Comparison of ENCODE assay signal across 21 cellular contexts in the genomic region with DNA sequence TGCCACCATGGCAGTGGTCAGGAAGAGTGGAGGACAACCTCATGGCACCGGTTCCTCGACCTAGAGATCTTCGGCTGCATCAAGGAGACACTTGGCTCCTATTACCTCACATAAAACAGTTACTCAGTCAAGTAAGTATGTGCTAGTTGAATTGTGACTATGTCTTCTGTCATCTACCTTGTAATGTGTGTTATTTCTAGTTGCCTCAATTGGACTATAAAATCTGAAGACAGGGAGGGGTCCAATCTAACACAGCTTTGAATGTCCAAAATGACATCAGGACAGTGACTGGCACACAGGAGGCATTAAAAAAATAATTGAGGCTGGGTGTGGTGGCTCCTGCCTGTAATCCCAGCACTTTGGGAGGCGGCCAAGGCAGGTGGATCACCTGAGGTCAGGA. TPM values are rescaled to one million over a fixed set of nuclear protein-coding genes. Genes with fewer than 3 reads are reported as not detected.
DNase-seq lines count a peak whose midpoint lies in the region; ATAC-seq and TF ChIP-seq lines count a peak whose summit lies in the region.
"Had no signal": no experiment of that assay in that cellular context is flagged by ENCODE, and none has a peak within 500 bp of the region (broad histone marks: within the 10 kb centered on the region; RNA-seq: fewer than 3 reads in every experiment).

No MANE protein-coding gene starts in this region.

- H3K4me1 ChIP-seq in mucosa of descending colon (ENCODE audit: low read depth): peaks cover 4% of the 10 kb centered on the region
- H3K4me1 ChIP-seq: HAP-1, Peyer's patch had no signal

- H3K27ac Mint-ChIP-seq in activated naive CD4-positive, alpha-beta T cell treated with anti-CD3 and anti-CD28 coated beads, Interleukin-2, amount 50 U/mL, for 72 hours: peak overlapping the region; percentile 14 to 47
- peak overlapping the region; percentile 67 for H3K27ac Mint-ChIP-seq in activated T-helper 17 cell treated with anti-CD3 and anti-CD28 coated beads, Interleukin-2, amount 50 U/mL, for 72 hours

- H3K4me1 Mint-ChIP-seq in activated T-helper 17 cell treated with anti-CD3 and anti-CD28 coated beads, Interleukin-2, amount 50 U/mL, for 72 hours: peaks cover 16% of the 10 kb centered on the region

- H3K36me3 ChIP-seq in mucosa of descending colon (ENCODE audit: low read depth): no peaks in the 10 kb centered on the region
- H3K36me3 ChIP-seq: MG63 had no signal

- H3K4me3 Mint-ChIP-seq in activated T-helper 17 cell treated with anti-CD3 and anti-CD28 coated beads, Interleukin-2, amount 50 U/mL, for 72 hours: no peak overlapping the region

- intact Hi-C loops in mucosa of descending colon (cut with DNase I, micrococcal nuclease): no loop called here

- no peaks in the 10 kb centered on the region for H3K9me3 Mint-ChIP-seq in activated naive CD4-positive, alpha-beta T cell treated with anti-CD3 and anti-CD28 coated beads, Interleukin-2, amount 50 U/mL, for 72 hours
- H3K9me3 Mint-ChIP-seq in activated T-helper 17 cell treated with anti-CD3 and anti-CD28 coated beads, Interleukin-2, amount 50 U/mL, for 72 hours: no peaks in the 10 kb centered on the region

- H3K9me3 ChIP-seq in mucosa of descending colon: no peaks in the 10 kb centered on the region
- H3K9me3 ChIP-seq: BLaER1 treated with 17β-estradiol and CSF1 and Interleukin-3, amounts not matched to agents 10 nM and 100 nM; HAP-1; MG63; Peyer's patch had no signal

- no peak for TF ChIP-seq CTCF in mucosa of descending colon (IDR thresholded peaks at IDR 0.05)

- H3K27me3 Mint-ChIP-seq in activated T-helper 17 cell treated with anti-CD3 and anti-CD28 coated beads, Interleukin-2, amount 50 U/mL, for 72 hours: no peaks in the 10 kb centered on the region

- ATAC-seq in activated naive CD4-positive, alpha-beta T cell treated with anti-CD3 and anti-CD28 coated beads, Interleukin-2, amount 50 U/mL, for 72 hours: no peak
- no peak for ATAC-seq in activated T-helper 17 cell treated with anti-CD3 and anti-CD28 coated beads, Interleukin-2, amount 50 U/mL, for 72 hours (replicated peaks)
- ATAC-seq in mucosa of descending colon: peak; percentile 75
- no peak for ATAC-seq in HG02870 (IDR thresholded peaks at IDR 0.05; ENCODE audit: unreplicated experiment)
- ATAC-seq in HG02759 (IDR thresholded peaks at IDR 0.05; ENCODE audit: unreplicated experiment): no peak

- peaks cover 5 to 7% of the 10 kb centered on the region in 2 donors for H3K36me3 Mint-ChIP-seq in activated naive CD4-positive, alpha-beta T cell treated with anti-CD3 and anti-CD28 coated beads, Interleukin-2, amount 50 U/mL, for 72 hours
- peaks cover 25% of the 10 kb centered on the region for H3K36me3 Mint-ChIP-seq in activated T-helper 17 cell treated with anti-CD3 and anti-CD28 coated beads, Interleukin-2, amount 50 U/mL, for 72 hours (ENCODE audit: low read depth)

- no peak overlapping the region for H3K4me3 ChIP-seq in mucosa of descending colon
- H3K4me3 ChIP-seq: BLaER1 treated with 17β-estradiol and CSF1 and Interleukin-3, amounts not matched to agents 10 nM and 100 nM; HAP-1; MG63; Peyer's patch had no signal

- no peak for DNase-seq in activated naive CD4-positive, alpha-beta T cell treated with anti-CD3 and anti-CD28 coated beads, Interleukin-2, amount 50 U/mL, for 72 hours (ENCODE audit: low spot score in 2 of 2)
- DNase-seq in activated naive CD4-positive, alpha-beta T cell treated with Interleukin-2 at 50 U/mL for 16 hours: no peak
- DNase-seq in mucosa of descending colon (peak in 1 of 3 donors; percentile 48), SHP77 treated with DMSO at 0.1 percent for 48 hours (lab: John Stamatoyannopoulos, UW) (no peak)
- no peak for DNase-seq in activated CD4-positive, alpha-beta T cell treated with anti-CD3 and anti-CD28 coated beads, Interleukin-2, amount 50 U/mL, for 4 hours
- DNase-seq: COR-L47, DMS53, KBM-7, MG63, NCI-H1092 treated with DMSO at 0.1 percent for 48 hours, NCI-H1694, NCI-H446, NCI-H748 treated with DMSO at 0.1 percent for 48 hours, Peyer's patch, SHP77 had no signal

RNA-seq across cellular contexts. Expression of a gene that starts 17.2 kb away (rescaled TPM):
- total RNA-seq in activated naive CD4-positive, alpha-beta T cell treated with anti-CD3 and anti-CD28 coated beads, Interleukin-2, amount 50 U/mL, for 72 hours: 1 to 10 TPM; 2.0 to 2.1 TPM
- 1 to 10 TPM; 1.5 to 1.8 TPM for total RNA-seq in activated T-helper 17 cell treated with anti-CD3 and anti-CD28 coated beads, Interleukin-2, amount 50 U/mL, for 72 hours
- total RNA-seq in mucosa of descending colon: 1 to 10 TPM in 2 of 3 donors, under 1 TPM in 1; 0.67 to 6.8 (median 1.2) TPM
- total RNA-seq: A172 had no signal

RNA-seq across cellular contexts. Expression of a gene that starts 17.2 kb away (rescaled TPM):
- total RNA-seq in activated naive CD4-positive, alpha-beta T cell treated with anti-CD3 and anti-CD28 coated beads, Interleukin-2, amount 50 U/mL, for 72 hours: 10 to 100 TPM in 1 of 2 donors, 1 to 10 TPM in 1; 2.4 to 11.0 TPM
- 1 to 10 TPM; 9.1 to 9.4 TPM for total RNA-seq in activated T-helper 17 cell treated with anti-CD3 and anti-CD28 coated beads, Interleukin-2, amount 50 U/mL, for 72 hours
- total RNA-seq in mucosa of descending colon: 10 to 100 TPM in 1 of 3 donors, 1 to 10 TPM in 2; 8.5 to 23.3 (median 9.0) TPM
- total RNA-seq: A172 had no signal

RNA-seq across cellular contexts. Expression of a gene that starts 23.0 kb away (rescaled TPM):
- total RNA-seq in activated naive CD4-positive, alpha-beta T cell treated with anti-CD3 and anti-CD28 coated beads, Interleukin-2, amount 50 U/mL, for 72 hours: 10 to 100 TPM; 10.8 to 17.6 TPM
- total RNA-seq in activated T-helper 17 cell treated with anti-CD3 and anti-CD28 coated beads, Interleukin-2, amount 50 U/mL, for 72 hours: 10 to 100 TPM; 10.7 to 16.5 TPM
- 1 to 10 TPM; 2.3 to 9.1 (median 3.7) TPM for total RNA-seq in mucosa of descending colon

RNA-seq across cellular contexts. Expression of a gene that starts 23.7 kb away (rescaled TPM):
- total RNA-seq in activated naive CD4-positive, alpha-beta T cell treated with anti-CD3 and anti-CD28 coated beads, Interleukin-2, amount 50 U/mL, for 72 hours: 10 to 100 TPM; 54.0 to 58.0 TPM
- total RNA-seq in activated T-helper 17 cell treated with anti-CD3 and anti-CD28 coated beads, Interleukin-2, amount 50 U/mL, for 72 hours: 10 to 100 TPM; 37.5 to 63.4 TPM
- total RNA-seq in mucosa of descending colon: 10 to 100 TPM in 2 of 3 donors, 1 to 10 TPM in 1; 8.9 to 17.1 (median 11.5) TPM

RNA-seq across cellular contexts. Expression of a gene that starts 35.3 kb away (rescaled TPM):
- total RNA-seq in activated naive CD4-positive, alpha-beta T cell treated with anti-CD3 and anti-CD28 coated beads, Interleukin-2, amount 50 U/mL, for 72 hours: 10 to 100 TPM; 10.9 to 12.9 TPM
- 10 to 100 TPM; 13.8 to 20.9 TPM for total RNA-seq in activated T-helper 17 cell treated with anti-CD3 and anti-CD28 coated beads, Interleukin-2, amount 50 U/mL, for 72 hours
- 10 to 100 TPM; 25.6 to 29.2 (median 27.9) TPM for total RNA-seq in mucosa of descending colon
